Comparison of ENCODE assay signal across 6 cellular contexts in the genomic region with DNA sequence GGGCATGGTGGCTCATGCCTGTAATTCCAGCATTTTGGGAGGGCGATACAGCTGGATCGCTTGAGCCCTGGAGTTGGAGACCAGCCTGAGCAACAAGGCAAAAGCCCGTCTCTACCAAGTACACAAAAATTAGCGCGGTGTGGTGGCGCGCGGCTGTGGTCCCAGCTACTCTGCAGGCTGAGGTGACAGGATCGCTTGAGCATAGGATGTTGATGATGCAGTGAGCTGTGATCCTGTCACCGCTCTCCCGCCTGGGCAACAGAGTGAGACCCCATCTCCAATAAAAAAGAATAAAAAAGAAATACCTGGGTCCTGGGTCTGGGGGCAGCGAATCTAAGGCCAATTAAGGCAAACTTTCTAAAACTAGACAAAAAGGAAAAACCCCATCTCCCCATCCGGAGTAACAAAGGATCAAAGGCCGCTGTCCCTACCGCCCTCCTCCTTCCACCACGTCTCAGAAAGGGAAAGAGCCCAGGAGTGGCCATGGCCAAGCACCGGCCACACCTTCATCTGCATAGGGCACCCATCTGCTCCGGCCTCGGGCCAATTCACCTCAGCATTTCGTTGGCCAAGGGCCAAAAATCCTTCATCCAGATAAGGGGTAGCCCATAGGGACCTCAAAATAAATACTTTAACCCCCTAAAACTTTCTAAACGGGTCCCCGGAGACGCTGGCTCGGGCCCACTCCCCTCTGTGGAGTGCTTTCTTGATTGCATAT. TPM values are rescaled to one million over a fixed set of nuclear protein-coding genes. Genes with fewer than 3 reads are reported as not detected.
DNase-seq lines count a peak whose midpoint lies in the region; ATAC-seq and TF ChIP-seq lines count a peak whose summit lies in the region.

No MANE protein-coding gene starts in this region.

- H3K9me2 ChIP-seq in neural cell (ENCODE audit: insufficient read depth, low read length): no peaks in the 10 kb centered on the region

- H2AFZ ChIP-seq in neural cell (ENCODE audit: low read depth, low read length): peak overlapping the region; percentile 98

- no peak for TF ChIP-seq CTCF in neural cell (IDR thresholded peaks at IDR 0.05; ENCODE audit: poor library complexity, severe bottlenecking)

- TF ChIP-seq RAD21 in Ishikawa (IDR thresholded peaks at IDR 0.05; ENCODE audit: low read depth): no peak
- no peak for TF ChIP-seq RAD21 in neural cell (conservative IDR thresholded peaks at IDR 0.05)

- no peaks in the 10 kb centered on the region for H4K20me1 ChIP-seq in neural cell (ENCODE audit: insufficient read depth)

- no peaks in the 10 kb centered on the region for H3K27me3 ChIP-seq in neural cell (ENCODE audit: insufficient read depth, low read depth, low read length)

- H3F3A ChIP-seq in neural cell (ENCODE audit: insufficient read depth, low read length, poor library complexity, severe bottlenecking): no peaks in the 10 kb centered on the region

- peak overlapping the region; percentile 95 for H3K4me3 ChIP-seq in neural cell (ENCODE audit: low read length)

- H3K79me2 ChIP-seq in neural cell (replicated peaks; ENCODE audit: insufficient read depth, low read length): peaks cover 6% of the 10 kb centered on the region

- H3K9me3 ChIP-seq in neural cell (ENCODE audit: low read length): no peaks in the 10 kb centered on the region

- peak overlapping the region; percentile 76 for H3K27ac ChIP-seq in neural cell (ENCODE audit: low read length)

- no peak for ATAC-seq in GM21723 (IDR thresholded peaks at IDR 0.05; ENCODE audit: unreplicated experiment)

- TF ChIP-seq EP300 in Ishikawa (IDR thresholded peaks at IDR 0.05; ENCODE audit: borderline replicate concordance) (no peak), neural cell (conservative IDR thresholded peaks at IDR 0.05; ENCODE audit: poor library complexity, severe bottlenecking) (no peak)

- no peaks in the 10 kb centered on the region for H3K36me3 ChIP-seq in neural cell (ENCODE audit: insufficient read depth, low read length)

- peak overlapping the region; percentile 65 for H3K4me2 ChIP-seq in neural cell (ENCODE audit: low read length)

- DNase-seq in DMS79 (lab: John Stamatoyannopoulos, UW): peak; percentile 29
- peak; percentile 13 for DNase-seq in cerebellum (ENCODE audit: low spot score)
- DNase-seq in NCI-H510A treated with DMSO at 0.1 percent for 48 hours (lab: John Stamatoyannopoulos, UW): no peak

- peak overlapping the region; percentile 74 for H3K9ac ChIP-seq in neural cell (ENCODE audit: low read length)

TF ChIP-seq in Ishikawa, 13 proteins besides CTCF, POLR2A, EP300 and RAD21:
- TF ChIP-seq NFIC (IDR thresholded peaks at IDR 0.05) (peak; percentile 81), MAX (IDR thresholded peaks at IDR 0.05) (peak; percentile 4; the same call in 1 of the 2 replicates), TEAD4 (IDR thresholded peaks at IDR 0.05) (no peak)

TF ChIP-seq in neural cell, 6 proteins besides CTCF, POLR2A, EP300 and RAD21:
- no peak for TF ChIP-seq MXI1 (conservative IDR thresholded peaks at IDR 0.05; ENCODE audit: poor library complexity, severe bottlenecking)
- TF ChIP-seq, protein P1, sequence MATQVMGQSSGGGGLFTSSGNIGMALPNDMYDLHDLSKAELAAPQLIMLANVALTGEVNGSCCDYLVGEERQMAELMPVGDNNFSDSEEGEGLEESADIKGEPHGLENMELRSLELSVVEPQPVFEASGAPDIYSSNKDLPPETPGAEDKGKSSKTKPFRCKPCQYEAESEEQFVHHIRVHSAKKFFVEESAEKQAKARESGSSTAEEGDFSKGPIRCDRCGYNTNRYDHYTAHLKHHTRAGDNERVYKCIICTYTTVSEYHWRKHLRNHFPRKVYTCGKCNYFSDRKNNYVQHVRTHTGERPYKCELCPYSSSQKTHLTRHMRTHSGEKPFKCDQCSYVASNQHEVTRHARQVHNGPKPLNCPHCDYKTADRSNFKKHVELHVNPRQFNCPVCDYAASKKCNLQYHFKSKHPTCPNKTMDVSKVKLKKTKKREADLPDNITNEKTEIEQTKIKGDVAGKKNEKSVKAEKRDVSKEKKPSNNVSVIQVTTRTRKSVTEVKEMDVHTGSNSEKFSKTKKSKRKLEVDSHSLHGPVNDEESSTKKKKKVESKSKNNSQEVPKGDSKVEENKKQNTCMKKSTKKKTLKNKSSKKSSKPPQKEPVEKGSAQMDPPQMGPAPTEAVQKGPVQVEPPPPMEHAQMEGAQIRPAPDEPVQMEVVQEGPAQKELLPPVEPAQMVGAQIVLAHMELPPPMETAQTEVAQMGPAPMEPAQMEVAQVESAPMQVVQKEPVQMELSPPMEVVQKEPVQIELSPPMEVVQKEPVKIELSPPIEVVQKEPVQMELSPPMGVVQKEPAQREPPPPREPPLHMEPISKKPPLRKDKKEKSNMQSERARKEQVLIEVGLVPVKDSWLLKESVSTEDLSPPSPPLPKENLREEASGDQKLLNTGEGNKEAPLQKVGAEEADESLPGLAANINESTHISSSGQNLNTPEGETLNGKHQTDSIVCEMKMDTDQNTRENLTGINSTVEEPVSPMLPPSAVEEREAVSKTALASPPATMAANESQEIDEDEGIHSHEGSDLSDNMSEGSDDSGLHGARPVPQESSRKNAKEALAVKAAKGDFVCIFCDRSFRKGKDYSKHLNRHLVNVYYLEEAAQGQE (IDR thresholded peaks at IDR 0.05; ENCODE audit: borderline replicate concordance): no peak
- TF ChIP-seq POLR2AphosphoS5 (IDR thresholded peaks at IDR 0.05): no peak
- TF ChIP-seq TAF1 (IDR thresholded peaks at IDR 0.05; ENCODE audit: low read depth): no peak
- TF ChIP-seq SMC3 (conservative IDR thresholded peaks at IDR 0.05; ENCODE audit: poor library complexity): no peak
- TF ChIP-seq EZH2 (IDR thresholded peaks at IDR 0.05; ENCODE audit: borderline replicate concordance, insufficient read depth, low read length, poor library complexity, severe bottlenecking): no peak

RNA-seq across cellular contexts. Expression of gene ZNF320, which starts 0.8 kb away (rescaled TPM):
- 34.3 TPM for total RNA-seq in cerebellum
- 35.7 and 53.5 TPM in 2 replicates for polyA plus RNA-seq in neural cell
- 39.9 and 47.2 TPM in 2 replicates for polyA minus RNA-seq in neural cell

RNA-seq across cellular contexts. Expression of gene ZNF888, which starts 26.6 kb away (rescaled TPM):
- total RNA-seq in cerebellum: 3.4 TPM
- 0.26 and 0.34 TPM in 2 replicates for polyA plus RNA-seq in neural cell
- polyA minus RNA-seq in neural cell: 1.2 TPM in 2 replicates

RNA-seq across cellular contexts. Expression of gene ZNF468, which starts 39.2 kb away (rescaled TPM):
- total RNA-seq in cerebellum: 31.1 TPM
- polyA plus RNA-seq in neural cell: 29.0 and 34.5 TPM in 2 replicates
- polyA minus RNA-seq in neural cell: 41.4 and 47.6 TPM in 2 replicates
